9 cellular contexts compared by ENCODE assay signal in the genomic region with DNA sequence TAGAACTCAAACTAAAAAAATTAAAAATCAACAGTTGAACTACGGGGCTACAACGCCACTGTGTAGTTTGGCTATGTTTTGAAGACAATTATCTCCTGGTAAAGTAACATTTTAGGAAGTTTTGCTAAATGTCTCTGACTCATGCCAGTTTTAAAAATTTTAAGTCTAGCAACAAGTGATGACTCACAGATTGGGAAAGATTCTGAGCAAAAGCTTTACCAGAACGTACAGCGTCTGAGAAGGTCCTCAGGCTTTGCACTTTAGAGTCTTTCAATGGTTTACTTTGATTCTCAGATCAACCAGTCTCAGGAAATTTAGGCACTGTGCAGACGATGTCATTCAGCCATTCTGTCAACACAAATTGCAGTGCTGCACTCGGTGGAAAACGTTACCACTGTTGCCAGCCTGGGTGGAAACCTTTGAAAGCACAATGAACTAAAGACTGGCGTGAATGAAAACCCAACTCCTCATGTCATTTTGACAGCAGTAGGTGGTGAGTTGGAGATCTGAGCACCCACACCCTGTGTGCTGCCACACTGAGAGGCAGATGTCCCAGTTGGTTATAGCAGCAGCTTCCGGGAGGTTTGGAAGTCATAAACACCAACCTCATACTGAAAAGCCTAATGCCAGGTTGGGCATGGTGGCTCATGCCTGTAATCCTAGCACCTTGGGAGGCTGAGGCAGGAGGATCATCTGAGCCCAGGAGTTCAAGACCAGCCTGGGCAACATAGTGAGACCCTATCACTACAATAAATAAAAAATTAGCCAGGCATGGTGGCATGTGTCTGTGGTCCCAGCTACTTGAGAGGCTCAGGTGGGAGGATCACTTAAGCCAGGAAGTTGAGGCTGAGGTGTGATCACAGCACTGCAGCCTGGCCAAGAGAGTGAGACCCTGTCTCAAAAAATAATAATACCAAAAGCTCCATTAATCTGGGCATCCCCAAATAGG. TPM values are rescaled to one million over a fixed set of nuclear protein-coding genes. Genes with fewer than 3 reads are reported as not detected.
A peak's percentile ranks its signal among the peaks of the same experiment; 100 is the strongest.
DNase-seq lines count a peak whose midpoint lies in the region; ATAC-seq, FAIRE-seq and TF ChIP-seq lines count a peak whose summit lies in the region.
"Had no signal": no experiment of that assay in that cellular context is flagged by ENCODE, and none has a peak within 500 bp of the region (broad histone marks: within the 10 kb centered on the region; RNA-seq: fewer than 3 reads in every experiment).

No MANE protein-coding gene starts in this region.

- H3K36me3 Mint-ChIP-seq in HFFc6 (ENCODE audit: low read depth), result peaks cover 15% of the 10 kb centered on the region
- peaks cover 27% of the 10 kb centered on the region for H3K36me3 Mint-ChIP-seq in activated naive CD8-positive, alpha-beta T cell treated with anti-CD3 and anti-CD28 coated beads, Interleukin-2, amount 50 U/mL, for 24 hours (ENCODE audit: low read depth)

- intact Hi-C loops in lower lobe of right lung (cut with DNase I), result no loop called here

- H3K36me3 ChIP-seq in lower lobe of right lung, result peaks cover 30% of the 10 kb centered on the region
- H3K36me3 ChIP-seq in small intestine (ENCODE audit: control insufficient read depth in 2 of 2, insufficient read depth in 2 of 2, low read length in 2 of 2), result peaks cover 2 to 16% of the 10 kb centered on the region in 2 donors

- H3K27ac Mint-ChIP-seq in HFFc6, result peak overlapping the region; percentile 88
- H3K27ac Mint-ChIP-seq in activated naive CD8-positive, alpha-beta T cell treated with anti-CD3 and anti-CD28 coated beads, Interleukin-2, amount 50 U/mL, for 24 hours, result peak overlapping the region; percentile 72
- H3K27ac Mint-ChIP-seq: dendritic cell treated with granulocyte-macrophage colony-stimulating factor and Interleukin-4, amounts not matched to agents 40 ng/mL and 50 ng/mL, for 4 days had no signal

- peak; percentile 75 for DNase-seq in AG08396 (ENCODE audit: low spot score)
- DNase-seq in HFFc6, result peak; percentile 89
- DNase-seq in activated naive CD8-positive, alpha-beta T cell treated with anti-CD3 and anti-CD28 coated beads, Interleukin-2, amount 50 U/mL, for 24 hours, result peak; percentile 15
- no peak for DNase-seq in lower lobe of right lung
- DNase-seq in small intestine, result no peak
- no peak for DNase-seq in COR-L47 (lab: John Stamatoyannopoulos, UW)
- no peak for DNase-seq in NCI-H2196 (lab: John Stamatoyannopoulos, UW; ENCODE audit: unreplicated experiment)

- no peak overlapping the region for H3K4me3 ChIP-seq in lower lobe of right lung
- no peak overlapping the region for H3K4me3 ChIP-seq in small intestine (ENCODE audit: low read depth in 1 of 2, low read length in 2 of 2)

- TF ChIP-seq CTCF in HFFc6 (IDR thresholded peaks at IDR 0.05) (no peak), lower lobe of right lung (IDR thresholded peaks at IDR 0.05) (no peak)

- H3K27me3 ChIP-seq in lower lobe of right lung (ENCODE audit: low read depth), result no peaks in the 10 kb centered on the region
- H3K27me3 ChIP-seq in small intestine (ENCODE audit: control insufficient read depth in 2 of 2, insufficient read depth in 2 of 2, low read length in 2 of 2), result no peaks in the 10 kb centered on the region

- H3K4me1 Mint-ChIP-seq in HFFc6 (ENCODE audit: low read depth), result peaks cover 36% of the 10 kb centered on the region
- H3K4me1 Mint-ChIP-seq in activated naive CD8-positive, alpha-beta T cell treated with anti-CD3 and anti-CD28 coated beads, Interleukin-2, amount 50 U/mL, for 24 hours, result peaks cover 19% of the 10 kb centered on the region

- WGBS in small intestine, 3 donors, result 53 to 69% (median 55%) methylated on average over 9 of the region's 9 CpGs

- H3K27me3 Mint-ChIP-seq in HFFc6 (ENCODE audit: insufficient read depth), result peaks cover 2% of the 10 kb centered on the region; the same call in 1 of the 2 replicates
- H3K27me3 Mint-ChIP-seq in activated naive CD8-positive, alpha-beta T cell treated with anti-CD3 and anti-CD28 coated beads, Interleukin-2, amount 50 U/mL, for 24 hours, result peaks cover 5% of the 10 kb centered on the region

- H3K4me1 ChIP-seq in lower lobe of right lung (peaks cover 11% of the 10 kb centered on the region), small intestine (ENCODE audit: control insufficient read depth in 2 of 2, insufficient read depth in 1 of 2, low read depth in 1 of 2, low read length in 1 of 2) (no peaks in the 10 kb centered on the region)

- no peak for FAIRE-seq in small intestine (lab: Jason Lieb, UNC)

- H3K9me3 ChIP-seq in lower lobe of right lung, result no peaks in the 10 kb centered on the region
- H3K9me3 ChIP-seq in small intestine (ENCODE audit: control insufficient read depth, low read depth), result no peaks in the 10 kb centered on the region

- peak overlapping the region; percentile 66 for H3K4me3 Mint-ChIP-seq in HFFc6
- no peak overlapping the region for H3K4me3 Mint-ChIP-seq in activated naive CD8-positive, alpha-beta T cell treated with anti-CD3 and anti-CD28 coated beads, Interleukin-2, amount 50 U/mL, for 24 hours
- H3K4me3 Mint-ChIP-seq: dendritic cell treated with granulocyte-macrophage colony-stimulating factor and Interleukin-4, amounts not matched to agents 40 ng/mL and 50 ng/mL, for 4 days had no signal

- no peaks in the 10 kb centered on the region for H3K9me3 Mint-ChIP-seq in HFFc6
- H3K9me3 Mint-ChIP-seq in activated naive CD8-positive, alpha-beta T cell treated with anti-CD3 and anti-CD28 coated beads, Interleukin-2, amount 50 U/mL, for 24 hours, result no peaks in the 10 kb centered on the region
- H3K9me3 Mint-ChIP-seq: dendritic cell treated with granulocyte-macrophage colony-stimulating factor and Interleukin-4, amounts not matched to agents 40 ng/mL and 50 ng/mL, for 4 days had no signal

- H3K27ac ChIP-seq in lower lobe of right lung (no peak overlapping the region), small intestine (ENCODE audit: low read depth in 1 of 2, low read length in 1 of 2) (peak overlapping the region in 1 of 2 donors; percentile 56)

- ATAC-seq in activated naive CD8-positive, alpha-beta T cell treated with anti-CD3 and anti-CD28 coated beads, Interleukin-2, amount 50 U/mL, for 24 hours, result peak; percentile 81
- ATAC-seq in lower lobe of right lung (peak; percentile 13 to 26), GM18511 (IDR thresholded peaks at IDR 0.05; ENCODE audit: unreplicated experiment) (no peak)

RNA-seq across cellular contexts. Expression of a gene that starts 6.3 kb away (rescaled TPM):
- total RNA-seq in HFFc6 (2021; fragmentation: NEBNext Ultra II Directional; extraction: Animal tissue kit (Norgen Biotek cat#: 25700)), result 10 to 100 TPM; 27.8 to 35.1 (median 29.4) TPM
- 23.5 TPM for total RNA-seq in lower lobe of right lung
- polyA plus RNA-seq in small intestine, result 1 to 10 TPM in 2 of 3 donors, not detected in 1; 2.4 to 5.8 TPM

RNA-seq across cellular contexts. Expression of a gene that starts 47.1 kb away (rescaled TPM):
- 10 to 100 TPM; 75.2 to 91.0 (median 86.8) TPM for total RNA-seq in HFFc6 (2021; fragmentation: NEBNext Ultra II Directional; extraction: Animal tissue kit (Norgen Biotek cat#: 25700))
- 72.0 TPM for total RNA-seq in lower lobe of right lung
- polyA plus RNA-seq in small intestine, result 10 to 100 TPM; 29.3 to 77.3 (median 40.8) TPM

Comparison
In these comparisons a context has a peak if more than half of its experiments do, and no peak if none do; other contexts are left out.
1. DNase-seq: peak in AG08396 (single experiment), HFFc6 (single experiment) and activated naive CD8-positive, alpha-beta T cell treated with anti-CD3 and anti-CD28 coated beads, Interleukin-2, amount 50 U/mL, for 24 hours (single experiment); none in lower lobe of right lung (single experiment), small intestine (single experiment), COR-L47 (single experiment) and NCI-H2196 (single experiment).